In genomic region chr3:57227204-57227929, GRCh38 we compare ENCODE assay signal across 1 cellular context.
A peak's percentile ranks its signal among the peaks of the same experiment; 100 is the strongest.
TF ChIP-seq lines count a peak whose summit lies in the region.

Gene APPL1 (plus strand): TSS chr3:57227729. CDS start chr3:57227884, 155 bp downstream.

TF ChIP-seq in GM12878, 131 proteins besides CTCF, POLR2A, EP300 and RAD21 (continued from another document and continues in another):
- no peak for TF ChIP-seq REST (IDR thresholded peaks at IDR 0.05; ENCODE audit: low read depth, low read length)
- TF ChIP-seq MYB (IDR thresholded peaks at IDR 0.05; ENCODE audit: borderline replicate concordance, low read depth, low read length) = no peak
- no peak for TF ChIP-seq BMI1 (IDR thresholded peaks at IDR 0.05; ENCODE audit: borderline replicate concordance)
- no peak for TF ChIP-seq E4F1 (IDR thresholded peaks at IDR 0.05; ENCODE audit: borderline replicate concordance, partially characterized antibody)
- TF ChIP-seq BRCA1 (IDR thresholded peaks at IDR 0.05; ENCODE audit: low read depth, low read length) = no peak
- TF ChIP-seq PAX8 (IDR thresholded peaks at IDR 0.05) = no peak
- TF ChIP-seq PRDM15 (CRISPR knock-in tag; IDR thresholded peaks at IDR 0.05) = no peak
- no peak for TF ChIP-seq ZBTB33 (IDR thresholded peaks at IDR 0.05)
- TF ChIP-seq ZBED1 (IDR thresholded peaks at IDR 0.05; ENCODE audit: borderline replicate concordance) = no peak
- peak; percentile 68 for TF ChIP-seq EED (IDR thresholded peaks at IDR 0.05; ENCODE audit: low read depth)
- TF ChIP-seq HDAC6 (IDR thresholded peaks at IDR 0.05; ENCODE audit: unreplicated experiment) = no peak
- TF ChIP-seq POU2F2 (IDR thresholded peaks at IDR 0.05; ENCODE audit: borderline replicate concordance, low read depth, low read length) = peak; percentile 47; the same call in 1 of the 3 replicates
- no peak for TF ChIP-seq HDGF (IDR thresholded peaks at IDR 0.05)
- no peak for TF ChIP-seq STAT3 (IDR thresholded peaks at IDR 0.05; ENCODE audit: low read depth, low read length)
- TF ChIP-seq MTA2 (IDR thresholded peaks at IDR 0.05; ENCODE audit: low read depth) = no peak
- no peak for TF ChIP-seq BCLAF1 (IDR thresholded peaks at IDR 0.05)
- no peak for TF ChIP-seq TARDBP (IDR thresholded peaks at IDR 0.05; ENCODE audit: borderline replicate concordance)
- TF ChIP-seq SUPT20H (IDR thresholded peaks at IDR 0.05; ENCODE audit: borderline replicate concordance, control insufficient read depth, low read depth, low read length) = no peak
- no peak for TF ChIP-seq ESRRA (IDR thresholded peaks at IDR 0.05; ENCODE audit: low read length)
- TF ChIP-seq RCOR1 (conservative IDR thresholded peaks at IDR 0.05; ENCODE audit: low read depth, low read length) = no peak
- no peak for TF ChIP-seq IRF4 (IDR thresholded peaks at IDR 0.05; ENCODE audit: low read depth, low read length)
- peak; percentile 98 for TF ChIP-seq DPF2 (IDR thresholded peaks at IDR 0.05)
- TF ChIP-seq ETV6 (conservative IDR thresholded peaks at IDR 0.05 in 1 of 2, IDR thresholded peaks at IDR 0.05 in 1 of 2; ENCODE audit: borderline replicate concordance in 1 of 2, low read depth in 1 of 2) = no peak
- TF ChIP-seq CBX5 (IDR thresholded peaks at IDR 0.05; ENCODE audit: low read depth) = 0 out of 2 replicates have a peak, but pooled peaks have one; percentile 39
- 0 out of 2 replicates have a peak, but pooled peaks have one; percentile 34 for TF ChIP-seq NBN (IDR thresholded peaks at IDR 0.05)
- no peak for TF ChIP-seq MYC (IDR thresholded peaks at IDR 0.05; ENCODE audit: insufficient read depth, insufficient read length, insufficient replicate concordance, low read length, severe bottlenecking)
- peak; percentile 38 for TF ChIP-seq YY1 (IDR thresholded peaks at IDR 0.05; ENCODE audit: low read depth, low read length)
- TF ChIP-seq MEF2A (IDR thresholded peaks at IDR 0.05; ENCODE audit: insufficient read depth, low read depth, low read length) = no peak
- peak; percentile 64 for TF ChIP-seq MXI1 (IDR thresholded peaks at IDR 0.05; ENCODE audit: low read depth, low read length)
- no peak for TF ChIP-seq SUZ12 (IDR thresholded peaks at IDR 0.05; ENCODE audit: unreplicated experiment)
- TF ChIP-seq YBX1 (IDR thresholded peaks at IDR 0.05) = no peak
- TF ChIP-seq TCF7 (IDR thresholded peaks at IDR 0.05; ENCODE audit: borderline replicate concordance) = no peak
- no peak for TF ChIP-seq ASH2L (IDR thresholded peaks at IDR 0.05; ENCODE audit: borderline replicate concordance, low read depth)
- TF ChIP-seq ZBTB11 (CRISPR knock-in tag; IDR thresholded peaks at IDR 0.05) = no peak
- TF ChIP-seq FOS (IDR thresholded peaks at IDR 0.05; ENCODE audit: borderline replicate concordance, extremely low read depth, insufficient read length) = no peak
- peak; percentile 61; the same call in 1 of the 2 replicates for TF ChIP-seq RELB (IDR thresholded peaks at IDR 0.05; ENCODE audit: low read depth)
- TF ChIP-seq IKZF1 (conservative IDR thresholded peaks at IDR 0.05) = peak; percentile 91
- no peak for TF ChIP-seq HSF1 (IDR thresholded peaks at IDR 0.05; ENCODE audit: low read depth, low read length)
- no peak for TF ChIP-seq BCL11A (IDR thresholded peaks at IDR 0.05; ENCODE audit: low read depth, low read length)
